ENCODE assay signal across 26 cellular contexts in the genomic region with DNA sequence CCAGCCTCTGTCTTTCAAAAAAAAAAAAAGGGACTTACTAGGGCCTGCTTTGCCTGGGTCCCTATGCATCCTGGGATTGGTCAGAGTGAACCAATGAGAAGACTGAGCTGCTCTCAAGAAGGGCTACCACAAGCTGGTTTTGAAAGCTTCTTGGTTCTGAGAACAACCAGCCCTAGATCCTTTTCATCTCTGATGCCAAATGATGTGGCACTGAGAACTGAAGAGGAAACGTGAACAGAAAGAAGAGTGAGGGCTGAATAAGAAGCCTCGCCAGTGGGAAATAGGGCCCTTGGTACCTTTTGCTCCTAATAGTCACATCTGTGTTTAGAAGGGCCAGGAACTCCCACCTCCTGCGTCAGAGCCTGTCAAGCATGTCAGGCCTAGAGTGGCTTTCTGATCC. TPM values are rescaled to one million over a fixed set of nuclear protein-coding genes. Genes with fewer than 3 reads are reported as not detected.
DNase-seq lines count a peak whose midpoint lies in the region; ATAC-seq and TF ChIP-seq lines count a peak whose summit lies in the region.
"Had no signal": no experiment of that assay in that cellular context is flagged by ENCODE, and none has a peak within 500 bp of the region (broad histone marks: within the 10 kb centered on the region; RNA-seq: fewer than 3 reads in every experiment).

No MANE protein-coding gene starts in this region.

- peak overlapping the region; percentile 6 to 11; a peak in 2 of 4 replicates for H3K27ac ChIP-seq in SK-N-SH (ENCODE audit: low read depth in 2 of 2, low read length in 1 of 2)
- peak overlapping the region; percentile 14; the same call in 1 of the 2 replicates for H3K27ac ChIP-seq in Karpas-422 (ENCODE audit: low read length)
- H3K27ac ChIP-seq in effector memory CD4-positive, alpha-beta T cell (ENCODE audit: insufficient read depth, low read length, poor library complexity, severe bottlenecking): peak overlapping the region; percentile 43
- H3K27ac ChIP-seq: foreskin keratinocyte, neural progenitor cell, psoas muscle, SJCRH30, thyroid gland had no signal

- H4K20me1 ChIP-seq in SK-N-SH (ENCODE audit: insufficient read depth) (no peaks in the 10 kb centered on the region), Karpas-422 (ENCODE audit: insufficient read depth, low read depth, low read length) (0 out of 2 replicates have a peak, but pooled peaks cover 2% of the 10 kb centered on the region)

- H2AFZ ChIP-seq in SK-N-SH (ENCODE audit: low read depth) (no peak overlapping the region), Karpas-422 (ENCODE audit: low read length) (no peak overlapping the region)
- H2AFZ ChIP-seq: neural progenitor cell had no signal

- no peak overlapping the region for H3K4me3 ChIP-seq in SK-N-SH (ENCODE audit: low read depth in 2 of 2, low read length in 1 of 2)
- H3K4me3 ChIP-seq in Karpas-422 (ENCODE audit: low read length): no peak overlapping the region
- H3K4me3 ChIP-seq in effector memory CD4-positive, alpha-beta T cell (ENCODE audit: insufficient read depth, low read depth, low read length, poor library complexity, severe bottlenecking): no peak overlapping the region
- H3K4me3 ChIP-seq: neural progenitor cell, psoas muscle, SJCRH30, thyroid gland had no signal

- TF ChIP-seq RAD21 in SK-N-SH (IDR thresholded peaks at IDR 0.05; ENCODE audit: low read length): no peak

- no peak for TF ChIP-seq EP300 in SK-N-SH (IDR thresholded peaks at IDR 0.05; ENCODE audit: borderline replicate concordance in 1 of 2, low read depth in 1 of 2, low read length in 1 of 2)

- no peak overlapping the region for H3K4me2 ChIP-seq in SK-N-SH
- H3K4me2 ChIP-seq in Karpas-422 (ENCODE audit: low read depth, low read length, poor library complexity, severe bottlenecking): no peak overlapping the region
- H3K4me2 ChIP-seq: neural progenitor cell had no signal

- H3K4me1 ChIP-seq in SK-N-SH (ENCODE audit: control insufficient read depth in 1 of 2, insufficient read depth in 2 of 2, low read depth in 1 of 2, low read length in 1 of 2) (no peaks in the 10 kb centered on the region), Karpas-422 (ENCODE audit: low read length) (peaks cover 15% of the 10 kb centered on the region)
- H3K4me1 ChIP-seq in effector memory CD4-positive, alpha-beta T cell (ENCODE audit: control insufficient read depth, insufficient read depth, low read length, poor library complexity, severe bottlenecking): peaks cover 25% of the 10 kb centered on the region
- H3K4me1 ChIP-seq: foreskin keratinocyte, neural progenitor cell, psoas muscle, SJCRH30, thyroid gland had no signal

- H3K9me3 ChIP-seq in SK-N-SH: no peaks in the 10 kb centered on the region
- H3K9me3 ChIP-seq in Karpas-422 (ENCODE audit: low read length): no peaks in the 10 kb centered on the region
- H3K9me3 ChIP-seq in effector memory CD4-positive, alpha-beta T cell (ENCODE audit: control insufficient read depth, low read length): no peaks in the 10 kb centered on the region
- H3K9me3 ChIP-seq: BE2C, psoas muscle, SJCRH30, thyroid gland had no signal

- no peaks in the 10 kb centered on the region for H3K9me3 Mint-ChIP-seq in activated T-helper 1 cell treated with anti-CD3 and anti-CD28 coated beads, Interleukin-12 subunit alpha, Interleukin-12 subunit beta, Interleukin-2, Interleukin-4 antibody, amounts not matched to agents 30 ng/mL and 10 ng/mL and 1 ng/mL, durations not matched to agents 14 hours and 24 hours and 36 hours
- H3K9me3 Mint-ChIP-seq in mesothelial cell of epicardium: no peaks in the 10 kb centered on the region
- H3K9me3 Mint-ChIP-seq: brain, neural progenitor cell had no signal

- H3K36me3 Mint-ChIP-seq in activated T-helper 1 cell treated with anti-CD3 and anti-CD28 coated beads, Interleukin-12 subunit alpha, Interleukin-12 subunit beta, Interleukin-2, Interleukin-4 antibody, amounts not matched to agents 30 ng/mL and 10 ng/mL and 1 ng/mL, durations not matched to agents 14 hours and 24 hours and 36 hours (ENCODE audit: low read depth): peaks cover 30% of the 10 kb centered on the region
- H3K36me3 Mint-ChIP-seq in mesothelial cell of epicardium: peaks cover 13% of the 10 kb centered on the region

- H3K4me1 Mint-ChIP-seq in activated T-helper 1 cell treated with anti-CD3 and anti-CD28 coated beads, Interleukin-12 subunit alpha, Interleukin-12 subunit beta, Interleukin-2, Interleukin-4 antibody, amounts not matched to agents 30 ng/mL and 10 ng/mL and 1 ng/mL, durations not matched to agents 14 hours and 24 hours and 36 hours (ENCODE audit: low read depth): peaks cover 30% of the 10 kb centered on the region
- H3K4me1 Mint-ChIP-seq in mesothelial cell of epicardium: no peaks in the 10 kb centered on the region
- H3K4me1 Mint-ChIP-seq: brain, neural progenitor cell had no signal

- H3K9me2 ChIP-seq in SK-N-SH: no peaks in the 10 kb centered on the region
- H3K9me2 ChIP-seq in Karpas-422 (replicated peaks; ENCODE audit: insufficient read depth, low read length): no peaks in the 10 kb centered on the region

- CTCF ChIA-PET in SK-N-SH (lab: Yijun Ruan, JAX): interaction anchor here (0.6 to 29.2 kb wide), 86 partner anchors 9 to 1823 kb away, joined by 3 to 827 read pairs (median 5); partner anchors contain the start of genes CYB561, DCAF7, DDX42 and KCNH6

- intact Hi-C loops in activated T-helper 1 cell treated with anti-CD3 and anti-CD28 coated beads, Interleukin-12 subunit alpha, Interleukin-12 subunit beta, Interleukin-2, Interleukin-4 antibody, amounts not matched to agents 30 ng/mL and 10 ng/mL and 1 ng/mL, durations not matched to agents 14 hours and 24 hours and 36 hours (cut with micrococcal nuclease): no loop called here

- peak overlapping the region; percentile 98 for H3K27ac Mint-ChIP-seq in activated T-helper 1 cell treated with anti-CD3 and anti-CD28 coated beads, Interleukin-12 subunit alpha, Interleukin-12 subunit beta, Interleukin-2, Interleukin-4 antibody, amounts not matched to agents 30 ng/mL and 10 ng/mL and 1 ng/mL, durations not matched to agents 14 hours and 24 hours and 36 hours
- H3K27ac Mint-ChIP-seq in mesothelial cell of epicardium: no peak overlapping the region
- H3K27ac Mint-ChIP-seq: neural progenitor cell had no signal

- TF ChIP-seq CTCF in SK-N-SH (IDR thresholded peaks at IDR 0.05) (no peak), mesothelial cell of epicardium (IDR thresholded peaks at IDR 0.05; ENCODE audit: unreplicated experiment) (no peak)

- POLR2A ChIA-PET in SK-N-SH (lab: Yijun Ruan, JAX): interaction anchor here (0.6 to 2.7 kb wide), 7 partner anchors 10 to 192 kb away, joined by 3 to 20 read pairs (median 10); partner anchors contain the start of gene MAP3K3

- H3K79me2 ChIP-seq in SK-N-SH (ENCODE audit: insufficient read depth) (no peaks in the 10 kb centered on the region), Karpas-422 (ENCODE audit: low read length) (no peaks in the 10 kb centered on the region)

- no peaks in the 10 kb centered on the region for H3K27me3 Mint-ChIP-seq in activated T-helper 1 cell treated with anti-CD3 and anti-CD28 coated beads, Interleukin-12 subunit alpha, Interleukin-12 subunit beta, Interleukin-2, Interleukin-4 antibody, amounts not matched to agents 30 ng/mL and 10 ng/mL and 1 ng/mL, durations not matched to agents 14 hours and 24 hours and 36 hours (ENCODE audit: insufficient read depth)
- H3K27me3 Mint-ChIP-seq in mesothelial cell of epicardium (ENCODE audit: low read depth): no peaks in the 10 kb centered on the region
- H3K27me3 Mint-ChIP-seq: brain had no signal

- H3K27me3 ChIP-seq in SK-N-SH (ENCODE audit: insufficient read depth) (no peaks in the 10 kb centered on the region), Karpas-422 (ENCODE audit: low read length) (no peaks in the 10 kb centered on the region)
- H3K27me3 ChIP-seq in effector memory CD4-positive, alpha-beta T cell (replicated peaks; ENCODE audit: control insufficient read depth, insufficient read depth, low read length, poor library complexity, severe bottlenecking): no peaks in the 10 kb centered on the region
- H3K27me3 ChIP-seq: BE2C, foreskin keratinocyte, neural progenitor cell, SJCRH30, thyroid gland had no signal

- H3K9ac ChIP-seq in SK-N-SH: no peak overlapping the region
- no peak overlapping the region for H3K9ac ChIP-seq in Karpas-422 (ENCODE audit: low read length)
- H3K9ac ChIP-seq: neural progenitor cell had no signal

- DNase-seq in SK-N-SH: no peak
- peak; percentile 71 for DNase-seq in Karpas-422
- DNase-seq in activated T-helper 1 cell treated with anti-CD3 and anti-CD28 coated beads, Interleukin-12 subunit alpha, Interleukin-12 subunit beta, Interleukin-2, Interleukin-4 antibody, amounts not matched to agents 30 ng/mL and 10 ng/mL and 1 ng/mL, durations not matched to agents 14 hours and 24 hours and 36 hours (ENCODE audit: low spot score): peak; percentile 11
- DNase-seq in effector memory CD4-positive, alpha-beta T cell: no peak
- no peak for DNase-seq in mesothelial cell of epicardium (ENCODE audit: low spot score in 2 of 2, unreplicated experiment in 2 of 2)
- no peak for DNase-seq in Ammon's horn (ENCODE audit: low spot score)
- DNase-seq: 8988T, activated gamma-delta T cell, BE2C, DMS 273 treated with DMSO at 0.1 percent for 48 hours, foreskin keratinocyte, GF-D8, mesendoderm, NCI-H1417 treated with DMSO at 0.1 percent for 48 hours, NCI-H2171 treated with DMSO at 0.1 percent for 48 hours, NCI-H748 treated with DMSO at 0.1 percent for 48 hours, PC-3, psoas muscle, SJCRH30, small intestine, T1000, thyroid gland had no signal

- no peak for ATAC-seq in SK-N-SH treated with all-trans-retinoic acid at 6 μM for 48 hours
- ATAC-seq in HG03280 (IDR thresholded peaks at IDR 0.05; ENCODE audit: unreplicated experiment): no peak
- ATAC-seq: foreskin keratinocyte had no signal

- H3K4me3 Mint-ChIP-seq in activated T-helper 1 cell treated with anti-CD3 and anti-CD28 coated beads, Interleukin-12 subunit alpha, Interleukin-12 subunit beta, Interleukin-2, Interleukin-4 antibody, amounts not matched to agents 30 ng/mL and 10 ng/mL and 1 ng/mL, durations not matched to agents 14 hours and 24 hours and 36 hours: peak overlapping the region; percentile 77
- H3K4me3 Mint-ChIP-seq in mesothelial cell of epicardium: no peak overlapping the region
- H3K4me3 Mint-ChIP-seq: neural progenitor cell had no signal

- H3F3A ChIP-seq in SK-N-SH (replicated peaks; ENCODE audit: insufficient read depth): peaks cover 9% of the 10 kb centered on the region

- WGBS in SK-N-SH (ENCODE audit: low lambda C conversion rate): 95% methylated on average over 3 of the region's 3 CpGs

- H3K36me3 ChIP-seq in SK-N-SH (replicated peaks in 1 of 2; ENCODE audit: control insufficient read depth in 1 of 2, insufficient read depth in 2 of 2, low read length in 1 of 2) (peaks cover 28 to 29% of the 10 kb centered on the region in 2 experiments), Karpas-422 (ENCODE audit: insufficient read depth, low read length) (peaks cover 12% of the 10 kb centered on the region)
- H3K36me3 ChIP-seq in effector memory CD4-positive, alpha-beta T cell (ENCODE audit: control insufficient read depth, insufficient read depth, low read length): peaks cover 23% of the 10 kb centered on the region
- H3K36me3 ChIP-seq: neural progenitor cell had no signal

RNA-seq across cellular contexts. Expression of gene TACO1, which starts 10.7 kb away (rescaled TPM):
- 32.7 and 37.9 TPM in 2 replicates for polyA plus RNA-seq in SK-N-SH (2012; rRNA removed)
- polyA plus RNA-seq in SK-N-SH (2012; cell fraction: cytosol; rRNA removed): 36.1 and 37.1 TPM in 2 replicates
- 31.3 and 49.5 TPM in 2 replicates for polyA plus RNA-seq in SK-N-SH (2012; cell fraction: nucleus; rRNA removed)
- 10.7 and 17.9 TPM in 2 replicates for total RNA-seq in Karpas-422 (2014; rRNA removed; shearing (Covaris generic); ENCODE audit: low replicate concordance)
- total RNA-seq in activated T-helper 1 cell treated with anti-CD3 and anti-CD28 coated beads, Interleukin-12 subunit alpha, Interleukin-12 subunit beta, Interleukin-2, Interleukin-4 antibody, amounts not matched to agents 30 ng/mL and 10 ng/mL and 1 ng/mL, durations not matched to agents 14 hours and 24 hours and 36 hours: 30.8 and 32.0 TPM in 2 replicates
- total RNA-seq in mesothelial cell of epicardium: 14.2 to 18.9 TPM (median 16.2 TPM) in 3 replicates

RNA-seq across cellular contexts. Expression of gene MAP3K3, which starts 10.9 kb away (rescaled TPM):
- polyA plus RNA-seq in SK-N-SH (2012; rRNA removed): 25.3 and 26.5 TPM in 2 replicates
- 15.0 and 20.6 TPM in 2 replicates for polyA plus RNA-seq in SK-N-SH (2012; cell fraction: cytosol; rRNA removed)
- polyA plus RNA-seq in SK-N-SH (2012; cell fraction: nucleus; rRNA removed): 50.0 and 60.2 TPM in 2 replicates
- 17.8 and 43.4 TPM in 2 replicates for total RNA-seq in Karpas-422 (2014; rRNA removed; shearing (Covaris generic); ENCODE audit: low replicate concordance)
- 27.9 and 29.6 TPM in 2 replicates for total RNA-seq in activated T-helper 1 cell treated with anti-CD3 and anti-CD28 coated beads, Interleukin-12 subunit alpha, Interleukin-12 subunit beta, Interleukin-2, Interleukin-4 antibody, amounts not matched to agents 30 ng/mL and 10 ng/mL and 1 ng/mL, durations not matched to agents 14 hours and 24 hours and 36 hours
- total RNA-seq in mesothelial cell of epicardium: 23.1 to 24.0 TPM (median 23.4 TPM) in 3 replicates

Comparison
In these comparisons a context has a peak if more than half of its experiments do, and no peak if none do; other contexts are left out.
1. DNase-seq: peak in Karpas-422 (single experiment) and activated T-helper 1 cell treated with anti-CD3 and anti-CD28 coated beads, Interleukin-12 subunit alpha, Interleukin-12 subunit beta, Interleukin-2, Interleukin-4 antibody, amounts not matched to agents 30 ng/mL and 10 ng/mL and 1 ng/mL, durations not matched to agents 14 hours and 24 hours and 36 hours (single experiment); none in SK-N-SH (single experiment), effector memory CD4-positive, alpha-beta T cell (0 of 3), mesothelial cell of epicardium (0 of 2) and Ammon's horn (single experiment).
2. Peak in every context shown above with its lines, with median percentiles within 50 percentile points of each other: H3K27ac ChIP-seq.